Comparison of ENCODE assay signal across 1 cellular context in the genomic region with DNA sequence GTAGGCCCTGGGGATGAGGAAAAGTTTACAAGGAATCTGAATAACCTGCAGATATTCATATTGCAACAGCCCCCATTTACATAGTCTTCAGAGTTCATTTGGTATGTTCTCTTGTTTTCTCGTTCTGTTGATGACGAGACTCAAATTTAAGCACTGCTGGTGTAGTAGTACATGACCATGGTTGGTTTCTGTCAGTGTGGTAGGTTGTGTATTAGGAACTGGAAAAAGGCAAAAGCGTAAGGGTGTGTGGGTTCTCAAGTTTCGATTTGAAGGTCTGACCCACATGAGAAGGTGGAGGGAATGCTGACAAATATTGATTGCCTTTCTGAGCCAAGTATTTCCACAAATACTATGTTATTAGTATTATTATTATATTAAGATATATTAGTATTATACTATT.
A peak's percentile ranks its signal among the peaks of the same experiment; 100 is the strongest.
TF ChIP-seq lines count a peak whose summit lies in the region.

No MANE protein-coding gene starts in this region.

TF ChIP-seq in GM12878, 131 proteins besides CTCF, POLR2A, EP300 and RAD21 (continued from another document):
- TF ChIP-seq, protein P1, sequence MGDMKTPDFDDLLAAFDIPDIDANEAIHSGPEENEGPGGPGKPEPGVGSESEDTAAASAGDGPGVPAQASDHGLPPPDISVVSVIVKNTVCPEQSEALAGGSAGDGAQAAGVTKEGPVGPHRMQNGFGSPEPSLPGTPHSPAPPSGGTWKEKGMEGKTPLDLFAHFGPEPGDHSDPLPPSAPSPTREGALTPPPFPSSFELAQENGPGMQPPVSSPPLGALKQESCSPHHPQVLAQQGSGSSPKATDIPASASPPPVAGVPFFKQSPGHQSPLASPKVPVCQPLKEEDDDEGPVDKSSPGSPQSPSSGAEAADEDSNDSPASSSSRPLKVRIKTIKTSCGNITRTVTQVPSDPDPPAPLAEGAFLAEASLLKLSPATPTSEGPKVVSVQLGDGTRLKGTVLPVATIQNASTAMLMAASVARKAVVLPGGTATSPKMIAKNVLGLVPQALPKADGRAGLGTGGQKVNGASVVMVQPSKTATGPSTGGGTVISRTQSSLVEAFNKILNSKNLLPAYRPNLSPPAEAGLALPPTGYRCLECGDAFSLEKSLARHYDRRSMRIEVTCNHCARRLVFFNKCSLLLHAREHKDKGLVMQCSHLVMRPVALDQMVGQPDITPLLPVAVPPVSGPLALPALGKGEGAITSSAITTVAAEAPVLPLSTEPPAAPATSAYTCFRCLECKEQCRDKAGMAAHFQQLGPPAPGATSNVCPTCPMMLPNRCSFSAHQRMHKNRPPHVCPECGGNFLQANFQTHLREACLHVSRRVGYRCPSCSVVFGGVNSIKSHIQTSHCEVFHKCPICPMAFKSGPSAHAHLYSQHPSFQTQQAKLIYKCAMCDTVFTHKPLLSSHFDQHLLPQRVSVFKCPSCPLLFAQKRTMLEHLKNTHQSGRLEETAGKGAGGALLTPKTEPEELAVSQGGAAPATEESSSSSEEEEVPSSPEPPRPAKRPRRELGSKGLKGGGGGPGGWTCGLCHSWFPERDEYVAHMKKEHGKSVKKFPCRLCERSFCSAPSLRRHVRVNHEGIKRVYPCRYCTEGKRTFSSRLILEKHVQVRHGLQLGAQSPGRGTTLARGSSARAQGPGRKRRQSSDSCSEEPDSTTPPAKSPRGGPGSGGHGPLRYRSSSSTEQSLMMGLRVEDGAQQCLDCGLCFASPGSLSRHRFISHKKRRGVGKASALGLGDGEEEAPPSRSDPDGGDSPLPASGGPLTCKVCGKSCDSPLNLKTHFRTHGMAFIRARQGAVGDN (IDR thresholded peaks at IDR 0.05) = no peak
- TF ChIP-seq MEF2A (IDR thresholded peaks at IDR 0.05; ENCODE audit: insufficient read depth, low read depth, low read length) = no peak
- TF ChIP-seq IKZF2 (IDR thresholded peaks at IDR 0.05) = peak; percentile 69 to 78
- TF ChIP-seq ATF7 (IDR thresholded peaks at IDR 0.05; ENCODE audit: low read depth) = peak; percentile 75
- peak; percentile 59 for TF ChIP-seq BCL11A (IDR thresholded peaks at IDR 0.05; ENCODE audit: low read depth, low read length)
- peak; percentile 61 for TF ChIP-seq MTA2 (IDR thresholded peaks at IDR 0.05; ENCODE audit: low read depth)
